15 cellular contexts compared by ENCODE assay signal in the genomic region with DNA sequence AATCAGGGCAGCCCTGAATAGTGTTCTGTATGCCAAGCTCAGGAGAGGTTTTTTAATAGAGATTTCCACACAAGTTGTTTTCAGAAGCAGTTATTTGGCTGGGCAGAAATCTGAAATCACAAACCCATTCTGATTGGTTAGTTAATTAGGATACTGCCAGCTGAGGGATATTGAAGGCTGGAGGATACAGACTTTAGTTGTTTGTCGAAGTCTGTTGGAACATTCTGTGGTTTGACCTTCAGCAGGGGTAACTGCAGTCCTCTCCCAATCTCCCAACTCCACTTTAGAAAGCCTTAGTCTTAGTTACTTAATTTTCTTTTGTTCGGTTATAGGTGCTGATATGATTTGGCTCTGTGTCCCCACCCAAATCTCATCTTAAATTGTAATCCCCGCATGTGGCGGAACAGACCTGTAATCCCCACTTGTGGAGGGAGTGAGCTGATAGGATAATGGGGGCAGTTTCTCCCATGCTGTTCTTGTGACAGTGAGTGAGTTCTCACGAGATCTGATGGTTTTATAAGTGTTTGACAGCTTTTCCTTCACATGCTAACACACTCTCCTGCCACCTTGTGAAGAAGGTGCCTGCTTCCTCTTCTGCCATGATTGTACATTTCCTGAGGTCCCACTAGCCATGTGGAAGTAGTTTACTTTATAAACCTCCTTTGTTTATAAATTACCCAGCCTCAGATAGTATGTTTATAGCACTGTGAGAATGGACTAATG.
"Had no signal": no experiment of that assay in that cellular context is flagged by ENCODE, and none has a peak within 500 bp of the region (broad histone marks: within the 10 kb centered on the region; RNA-seq: fewer than 3 reads in every experiment).

No MANE protein-coding gene starts in this region.

- H3K4me3 ChIP-seq: esophagus squamous epithelium, ovary, suprapubic skin, thyroid gland had no signal

- DNase-seq: dermis blood vessel endothelial cell; esophagus squamous epithelium; foreskin fibroblast; naive thymus-derived CD4-positive, alpha-beta T cell; nephron progenitor cell; ovary; right cardiac atrium; stimulated activated CD4-positive, alpha-beta T cell treated with anti-CD3 and anti-CD28 coated beads, Interleukin-4, amount 100 ng/mL, for 1 hour; stimulated activated CD8-positive, alpha-beta memory T cell treated with anti-CD3 and anti-CD28 coated beads, Interleukin-4, amount 100 ng/mL, for 48 hours; stimulated activated naive CD8-positive, alpha-beta T cell treated with anti-CD3 and anti-CD28 coated beads, Interleukin-15, Interleukin-2, amounts not matched to agents 100 U/mL and 50 U/mL, for 24 hours; thyroid gland had no signal

- H3K36me3 Mint-ChIP-seq: naive thymus-derived CD4-positive, alpha-beta T cell; stimulated activated effector memory CD8-positive, alpha-beta T cell treated with anti-CD3 and anti-CD28 coated beads, Interleukin-12 subunit alpha, Interleukin-12 subunit beta, amount 100 ng/mL, for 72 hours; type B pancreatic cell had no signal

- H3K27ac ChIP-seq: esophagus squamous epithelium, ovary, suprapubic skin, thyroid gland had no signal

- H3K4me3 Mint-ChIP-seq: naive thymus-derived CD4-positive, alpha-beta T cell; nephron progenitor cell; stimulated activated effector memory CD8-positive, alpha-beta T cell treated with anti-CD3 and anti-CD28 coated beads, Interleukin-12 subunit alpha, Interleukin-12 subunit beta, amount 100 ng/mL, for 72 hours; type B pancreatic cell had no signal

- H3K36me3 ChIP-seq: esophagus squamous epithelium, ovary, suprapubic skin, thyroid gland had no signal

- H3K27me3 ChIP-seq: esophagus squamous epithelium, ovary, suprapubic skin, thyroid gland had no signal

- H3K9me3 ChIP-seq: esophagus squamous epithelium, ovary, suprapubic skin, thyroid gland had no signal

- H3K4me1 Mint-ChIP-seq: naive thymus-derived CD4-positive, alpha-beta T cell; stimulated activated effector memory CD8-positive, alpha-beta T cell treated with anti-CD3 and anti-CD28 coated beads, Interleukin-12 subunit alpha, Interleukin-12 subunit beta, amount 100 ng/mL, for 72 hours had no signal

- ATAC-seq: naive thymus-derived CD4-positive, alpha-beta T cell; right cardiac atrium; stimulated activated effector memory CD8-positive, alpha-beta T cell treated with anti-CD3 and anti-CD28 coated beads, Interleukin-12 subunit alpha, Interleukin-12 subunit beta, amount 100 ng/mL, for 72 hours; stimulated activated naive CD8-positive, alpha-beta T cell treated with anti-CD3 and anti-CD28 coated beads, Interleukin-15, Interleukin-2, amounts not matched to agents 100 U/mL and 50 U/mL, for 24 hours had no signal

- H3K27ac Mint-ChIP-seq: nephron progenitor cell; progenitor cell of endocrine pancreas; stimulated activated effector memory CD8-positive, alpha-beta T cell treated with anti-CD3 and anti-CD28 coated beads, Interleukin-12 subunit alpha, Interleukin-12 subunit beta, amount 100 ng/mL, for 72 hours; type B pancreatic cell had no signal

- H3K9me3 Mint-ChIP-seq: nephron progenitor cell, type B pancreatic cell had no signal

- H3K27me3 Mint-ChIP-seq: progenitor cell of endocrine pancreas, type B pancreatic cell had no signal

- H3K4me1 ChIP-seq: esophagus squamous epithelium, suprapubic skin, thyroid gland had no signal
